Comparison of ENCODE assay signal across 23 cellular contexts in genomic region chr7:30575910-30576309, GRCh38.
"Had no signal": no experiment of that assay in that cellular context is flagged by ENCODE, and none has a peak within 500 bp of the region (broad histone marks: within the 10 kb centered on the region; RNA-seq: fewer than 3 reads in every experiment).

No MANE protein-coding gene starts in this region.

- H3K4me1 Mint-ChIP-seq: WTC11 had no signal

- H3K27ac Mint-ChIP-seq: activated CD8-positive, alpha-beta T cell treated with anti-CD3 and anti-CD28 coated beads, Interleukin-2, amount 10 ng/mL, durations not matched to agents 7 days and 5 days; T-helper 1 cell treated with Interleukin-12 subunit alpha and Interleukin-12 subunit beta and Interleukin-4 antibody, amounts not matched to agents 30 μg/mL and 1 μg/mL, for 36 hours; WTC11 had no signal

- DNase-seq: activated CD4-positive, alpha-beta T cell treated with anti-CD3 and anti-CD28 coated beads for 48 hours; activated CD4-positive, alpha-beta T cell treated with anti-CD3 and anti-CD28 coated beads, Interleukin-2, amount 50 U/mL, for 4 hours; activated CD4-positive, CD25-positive, alpha-beta regulatory T cell treated with anti-CD3 and anti-CD28 coated beads, Interleukin-2, amount 50 U/mL, for 72 hours; activated CD8-positive, alpha-beta memory T cell treated with anti-CD3 and anti-CD28 coated beads, Interleukin-2, amount 50 U/mL, for 48 hours; activated CD8-positive, alpha-beta T cell treated with anti-CD3 and anti-CD28 coated beads, Interleukin-2, amount 10 ng/mL, durations not matched to agents 7 days and 5 days; activated naive CD4-positive, alpha-beta T cell treated with anti-CD3 and anti-CD28 coated beads, Interleukin-2, amount 50 U/mL, for 16 hours; activated T-cell treated with anti-CD3 and anti-CD28 coated beads, Interleukin-2, amount 50 U/mL, for 1 hour; aorta; caudate nucleus; NCI-H1092; NCI-H1417; NCI-H1694 treated with DMSO at 0.1 percent for 48 hours; NCI-H2029 treated with DMSO at 0.1 percent for 48 hours; NCI-H345; NCI-H510A; NCI-H526 treated with DMSO at 0.1 percent for 48 hours; NCI-H82; NK-92 treated with Interleukin-12 subunit alpha and Interleukin-12 subunit beta, amount 100 ng/mL, for 24 hours; SHP77 treated with DMSO at 0.1 percent for 48 hours had no signal

- ATAC-seq: activated CD8-positive, alpha-beta T cell treated with anti-CD3 and anti-CD28 coated beads, Interleukin-2, amount 10 ng/mL, durations not matched to agents 7 days and 5 days; WTC11 had no signal

- H3K27me3 ChIP-seq: breast epithelium had no signal

- H3K4me3 Mint-ChIP-seq: activated CD8-positive, alpha-beta T cell treated with anti-CD3 and anti-CD28 coated beads, Interleukin-2, amount 10 ng/mL, durations not matched to agents 7 days and 5 days; T-helper 1 cell treated with Interleukin-12 subunit alpha and Interleukin-12 subunit beta and Interleukin-4 antibody, amounts not matched to agents 30 μg/mL and 1 μg/mL, for 36 hours; WTC11 had no signal

- H3K4me3 ChIP-seq: breast epithelium, coronary artery had no signal

- H3K36me3 ChIP-seq: breast epithelium had no signal

- H3K4me1 ChIP-seq: breast epithelium had no signal

- H3K27ac ChIP-seq: breast epithelium, coronary artery had no signal

- H3K9me3 ChIP-seq: breast epithelium had no signal
